8 cellular contexts compared by ENCODE assay signal in genomic region chr1:167454929-167455785, GRCh38.
DNase-seq lines count a peak whose midpoint lies in the region; ATAC-seq and TF ChIP-seq lines count a peak whose summit lies in the region.

No MANE protein-coding gene starts in this region.

- ATAC-seq in GM19351 (IDR thresholded peaks at IDR 0.05; ENCODE audit: unreplicated experiment): peak; percentile 60
- peak; percentile 59 for ATAC-seq in HG03571 (IDR thresholded peaks at IDR 0.05; ENCODE audit: unreplicated experiment)
- ATAC-seq in thoracic aorta (ENCODE audit: insufficient number of reproducible peaks, low FRiP score, low read depth): peak; percentile 33

- H3K4ac ChIP-seq in neuronal stem cell (ENCODE audit: low read length): no peak overlapping the region

- peak overlapping the region; percentile 57 for H2AFZ ChIP-seq in neuronal stem cell (ENCODE audit: low read length)

- TF ChIP-seq CTCF in C4-2B (conservative IDR thresholded peaks at IDR 0.05) (no peak), thoracic aorta (IDR thresholded peaks at IDR 0.05) (no peak)

- H3K27me3 ChIP-seq in neuronal stem cell (ENCODE audit: control insufficient read depth in 3 of 3, insufficient read depth in 3 of 3, low read depth in 1 of 3, low read length in 3 of 3) (no peaks in the 10 kb centered on the region), thoracic aorta (replicated peaks; ENCODE audit: insufficient read depth) (no peaks in the 10 kb centered on the region)

- no peak overlapping the region for H4K91ac ChIP-seq in neuronal stem cell (ENCODE audit: low read depth, low read length, poor library complexity)

- H3K36me3 ChIP-seq in neuronal stem cell (replicated peaks in 1 of 2; ENCODE audit: control insufficient read depth in 2 of 2, insufficient read depth in 2 of 2, low read length in 2 of 2) (no peaks in the 10 kb centered on the region), thoracic aorta (no peaks in the 10 kb centered on the region)

- peak overlapping the region; percentile 96 for H4K8ac ChIP-seq in neuronal stem cell (ENCODE audit: low read depth, low read length)

- peak overlapping the region; percentile 84 for H3K14ac ChIP-seq in neuronal stem cell (ENCODE audit: low read length)

- H2BK120ac ChIP-seq in neuronal stem cell (ENCODE audit: low read depth, low read length): peak overlapping the region; percentile 73

- peak overlapping the region; percentile 95 for H2BK15ac ChIP-seq in neuronal stem cell (ENCODE audit: low read length)

- peak overlapping the region; percentile 98 for H2BK12ac ChIP-seq in neuronal stem cell (ENCODE audit: low read length)

- H3K4me3 ChIP-seq in neuronal stem cell (ENCODE audit: low read length in 2 of 2) (peak overlapping the region; percentile 18 to 81), thoracic aorta (peak overlapping the region; percentile 77)

- H2AK5ac ChIP-seq in neuronal stem cell (ENCODE audit: low read depth, low read length): no peak overlapping the region

- H3K27ac ChIP-seq in C4-2B: peak overlapping the region; percentile 59
- no peak overlapping the region for H3K27ac ChIP-seq in neuronal stem cell (replicated peaks; ENCODE audit: low read length)
- H3K27ac ChIP-seq in thoracic aorta: peak overlapping the region; percentile 78 to 81

- H3K4me1 ChIP-seq in neuronal stem cell (ENCODE audit: control insufficient read depth in 2 of 2, insufficient read depth in 1 of 2, low read depth in 1 of 2, low read length in 2 of 2): peaks cover 9 to 10% of the 10 kb centered on the region in 2 donors
- H3K4me1 ChIP-seq in thoracic aorta (ENCODE audit: control insufficient read depth in 1 of 2, low read depth in 2 of 2): peaks cover 0 to 3% of the 10 kb centered on the region in 2 donors

- H3K23ac ChIP-seq in neuronal stem cell (ENCODE audit: low read depth, low read length, poor library complexity): peak overlapping the region; percentile 56

- peak overlapping the region; percentile 98 for H3K18ac ChIP-seq in neuronal stem cell (ENCODE audit: low read length)

- H3K4me2 ChIP-seq in neuronal stem cell (ENCODE audit: insufficient read depth, low read length, poor library complexity, severe bottlenecking): peak overlapping the region; percentile 99

- peak overlapping the region; percentile 66 for H2BK5ac ChIP-seq in neuronal stem cell (ENCODE audit: low read length)

- H3K9ac ChIP-seq in neuronal stem cell (ENCODE audit: low read depth, low read length, poor library complexity): peak overlapping the region; percentile 93

- no peaks in the 10 kb centered on the region for H3K79me1 ChIP-seq in neuronal stem cell (ENCODE audit: low read depth, low read length)

- no CpG with 5 or more reads among the region's 83 CpGs for WGBS in neuronal stem cell (ENCODE audit: extremely low coverage in 2 of 2, insufficient read length in 2 of 2, insufficient replicate concordance in 1 of 2), 2 donors

- H3K9me3 ChIP-seq in neuronal stem cell (replicated peaks in 1 of 2; ENCODE audit: control insufficient read depth in 2 of 2, insufficient read depth in 1 of 2, low read depth in 1 of 2, low read length in 2 of 2) (no peaks in the 10 kb centered on the region), thoracic aorta (no peaks in the 10 kb centered on the region)

- peak; percentile 54 for DNase-seq in RPMI7951 (ENCODE audit: low read depth)
- DNase-seq in activated effector memory CD4-positive, alpha-beta T cell treated with anti-CD3 and anti-CD28 coated beads, Interleukin-2, amount 50 U/mL, for 16 hours: peak; percentile 93
- DNase-seq in foreskin melanocyte: peak; percentile 32
- DNase-seq in neuronal stem cell (ENCODE audit: low spot score): peak; percentile 44
- DNase-seq in thoracic aorta (ENCODE audit: low spot score): no peak
